8 cellular contexts compared by ENCODE assay signal in the genomic region with DNA sequence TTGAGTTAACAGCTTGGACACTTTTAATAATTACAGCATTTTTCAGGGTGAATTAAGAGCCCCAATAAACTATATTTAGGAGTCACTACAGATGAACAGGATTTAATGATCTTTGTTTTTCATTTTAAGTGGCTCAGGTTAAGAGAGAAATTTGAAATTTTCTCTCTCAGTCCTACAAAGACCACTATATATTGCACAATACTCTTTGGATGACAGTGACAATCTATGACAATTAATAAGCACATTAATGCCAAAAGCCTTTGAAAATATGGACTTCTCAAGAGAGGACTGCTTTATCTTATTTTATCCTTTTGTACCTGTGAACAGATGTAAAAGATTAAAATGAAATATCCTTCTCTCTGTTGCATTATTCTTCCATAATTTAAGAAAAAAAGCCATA.
"Had no signal": no experiment of that assay in that cellular context is flagged by ENCODE, and none has a peak within 500 bp of the region (broad histone marks: within the 10 kb centered on the region; RNA-seq: fewer than 3 reads in every experiment).

No MANE protein-coding gene starts in this region.

- H3K4me2 ChIP-seq: KMS-11 had no signal

- H3K4me3 ChIP-seq: GM23248 had no signal

- FAIRE-seq: H54, HTR-8/SVneo had no signal

- DNase-seq: GM23248, GOT3, H9, HCEC 1CT, KBM-7 had no signal

- H2AFZ ChIP-seq: GM23248 had no signal

- H3K4me3 Mint-ChIP-seq: H9 had no signal

- H3K9me3 Mint-ChIP-seq: H9 had no signal

- H3K9ac ChIP-seq: GM23248, KMS-11 had no signal

- H3K27ac Mint-ChIP-seq: H9 had no signal

- H3K27ac ChIP-seq: GM23248, KMS-11 had no signal
